In the genomic region with DNA sequence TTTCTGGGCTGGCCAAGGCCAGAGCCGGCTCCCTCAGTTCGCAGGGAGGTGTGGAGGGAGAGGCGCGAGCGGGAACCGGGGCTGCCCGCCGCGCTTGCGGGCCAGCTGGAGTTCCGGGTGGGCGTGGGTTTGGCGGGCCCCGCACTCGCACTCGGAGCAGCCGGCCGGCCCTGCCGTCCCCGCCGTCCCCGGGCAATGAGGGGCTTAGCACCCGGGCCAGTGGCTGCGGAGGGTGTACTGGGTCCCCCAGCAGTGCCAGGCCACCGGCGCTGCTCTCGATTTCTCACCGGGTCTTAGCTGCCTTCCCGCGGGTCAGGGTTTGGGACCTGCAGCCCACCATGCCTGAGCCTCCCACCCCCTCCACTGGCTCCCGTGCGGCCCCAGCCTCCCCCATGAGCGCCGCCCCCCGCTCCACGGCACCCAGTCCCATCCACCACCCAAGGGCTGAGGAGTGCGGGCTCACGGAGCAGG, we compare ENCODE assay signal across 8 cellular contexts. TPM values are rescaled to one million over a fixed set of nuclear protein-coding genes. Genes with fewer than 3 reads are reported as not detected.
A peak's percentile ranks its signal among the peaks of the same experiment; 100 is the strongest.
DNase-seq lines count a peak whose midpoint lies in the region; ATAC-seq, FAIRE-seq and TF ChIP-seq lines count a peak whose summit lies in the region.
"Not testable (repeated sequence)": the region's sequence is repeated elsewhere in the genome, so short reads cannot be mapped to it uniquely, and the experiment has no call there.

No MANE protein-coding gene starts in this region.

- peak overlapping the region; percentile 100 for H3K27ac Mint-ChIP-seq in activated T-cell treated with anti-CD3 and anti-CD28 coated beads, Interleukin-2, amount 50 U/mL, for 24 hours

- CTCF ChIA-PET in K562 (lab: Yijun Ruan, JAX; ENCODE audit: low intra/inter-chr PET ratio), result not testable (repeated sequence)

- H3K36me3 ChIP-seq in H7 (replicated peaks; ENCODE audit: control insufficient read depth, insufficient read depth, low read length), result peaks cover 15% of the 10 kb centered on the region
- peaks cover 44% of the 10 kb centered on the region for H3K36me3 ChIP-seq in RWPE2 (ENCODE audit: low read depth)
- H3K36me3 ChIP-seq in K562 (ENCODE audit: control insufficient read depth, insufficient read depth, low read length), result peaks cover 59% of the 10 kb centered on the region
- H3K36me3 ChIP-seq in psoas muscle (ENCODE audit: insufficient read depth in 1 of 2, low read depth in 1 of 2), result peaks cover 10 to 49% of the 10 kb centered on the region in 2 donors
- H3K36me3 ChIP-seq in thoracic aorta, result peaks cover 25% of the 10 kb centered on the region

- not testable (repeated sequence) for H3K4me3 Mint-ChIP-seq in activated T-cell treated with anti-CD3 and anti-CD28 coated beads, Interleukin-2, amount 50 U/mL, for 24 hours

- ATAC-seq in RWPE2 (ENCODE audit: low read depth); K562; Right ventricle myocardium inferior; psoas muscle; thoracic aorta (ENCODE audit: insufficient number of reproducible peaks, low FRiP score, low read depth): not testable (repeated sequence)

- POLR2A ChIA-PET in K562 (lab: Yijun Ruan, JAX), result interaction anchor here (0.6 to 6.0 kb wide), 6 partner anchors 8 to 458 kb away, joined by 3 to 105 read pairs (median 5); a partner anchor contains a TSS

- TF ChIP-seq POLR2A in K562 (conservative IDR thresholded peaks at IDR 0.05), result not testable (repeated sequence)

- peaks cover 32% of the 10 kb centered on the region for H3K4me1 Mint-ChIP-seq in activated T-cell treated with anti-CD3 and anti-CD28 coated beads, Interleukin-2, amount 50 U/mL, for 24 hours (ENCODE audit: low read depth)

- H3K9me3 ChIP-seq in RWPE2 (ENCODE audit: severe bottlenecking); K562 (replicated peaks; ENCODE audit: control insufficient read depth, insufficient read depth, low read depth, low read length); psoas muscle; thoracic aorta: not testable (repeated sequence)

- H3K79me2 ChIP-seq in K562 (ENCODE audit: control insufficient read depth, insufficient read depth, low read length), result peaks cover 42% of the 10 kb centered on the region

- TF ChIP-seq EP300 in K562 (IDR thresholded peaks at IDR 0.05; ENCODE audit: low read length), result not testable (repeated sequence)

- H3K4me3 ChIP-seq in H7 (ENCODE audit: insufficient read depth, low read depth, low read length); RWPE2 (ENCODE audit: severe bottlenecking); K562; psoas muscle; thoracic aorta: not testable (repeated sequence)

- in situ Hi-C loops in K562 (cut with MboI), result not testable (repeated sequence)

- H3K4me1 ChIP-seq in RWPE2 (ENCODE audit: insufficient read depth, poor library complexity, severe bottlenecking), result not testable (repeated sequence)
- H3K4me1 ChIP-seq in K562 (replicated peaks in 1 of 2; ENCODE audit: control insufficient read depth in 2 of 2, insufficient read depth in 2 of 2, low read length in 2 of 2), result peaks cover 36 to 55% of the 10 kb centered on the region in 2 experiments
- H3K4me1 ChIP-seq in psoas muscle, result peaks cover 28% of the 10 kb centered on the region
- H3K4me1 ChIP-seq in thoracic aorta (ENCODE audit: control insufficient read depth in 1 of 2, low read depth in 2 of 2), result peaks cover 16 to 33% of the 10 kb centered on the region in 2 donors

- H3K9me3 Mint-ChIP-seq in activated T-cell treated with anti-CD3 and anti-CD28 coated beads, Interleukin-2, amount 50 U/mL, for 24 hours, result not testable (repeated sequence)

- H3K27me3 Mint-ChIP-seq in activated T-cell treated with anti-CD3 and anti-CD28 coated beads, Interleukin-2, amount 50 U/mL, for 24 hours, result not testable (repeated sequence)

- not testable (repeated sequence) for H2AFZ ChIP-seq in K562 (ENCODE audit: low read depth, low read length)

- 98% methylated on average over 7 of the region's 38 CpGs for WGBS in K562 (ENCODE audit: insufficient coverage, low coverage, missing lambda C conversion rate)
- WGBS in psoas muscle, 3 donors, result 74 to 79% (median 78%) methylated on average over 26 to 38 of the region's 38 CpGs

- not testable (repeated sequence) for H3K9ac ChIP-seq in K562 (ENCODE audit: insufficient read depth in 1 of 2, low read depth in 2 of 2, low read length in 2 of 2)

- intact Hi-C loops in K562 (cut with micrococcal nuclease); Right ventricle myocardium inferior (cut with DNase I); psoas muscle (cut with DNase I): not testable (repeated sequence)

- not testable (repeated sequence) for H4K20me1 ChIP-seq in K562 (replicated peaks; ENCODE audit: control insufficient read depth, insufficient read depth, low read length)

- not testable (repeated sequence) for H3K27me3 ChIP-seq in H7 (ENCODE audit: control insufficient read depth, insufficient read depth, low read length); RWPE2 (ENCODE audit: insufficient read depth, poor library complexity, severe bottlenecking); K562 (ENCODE audit: control insufficient read depth in 2 of 2, insufficient read depth in 2 of 2, low read length in 2 of 2); psoas muscle (ENCODE audit: insufficient read depth in 3 of 3, low read length in 2 of 3); thoracic aorta (replicated peaks; ENCODE audit: insufficient read depth)

- not testable (repeated sequence) for H3K9me1 ChIP-seq in K562 (ENCODE audit: control insufficient read depth, insufficient read depth, low read length)

- H3K27ac ChIP-seq in 22Rv1 (peak overlapping the region; percentile 85), RWPE2 (ENCODE audit: poor library complexity, severe bottlenecking) (peak overlapping the region; percentile 83), K562 (ENCODE audit: extremely low read depth, low read depth, low read length) (peak overlapping the region; percentile 46; the same call in 1 of the 3 replicates), thoracic aorta (peak overlapping the region; percentile 68 to 80)
- not testable (repeated sequence) for H3K27ac ChIP-seq in psoas muscle

- H3K4me2 ChIP-seq in K562 (ENCODE audit: insufficient read depth, low read length), result not testable (repeated sequence)

- not testable (repeated sequence) for FAIRE-seq in K562 (lab: Jason Lieb, UNC)

- peaks cover 57% of the 10 kb centered on the region for H3K36me3 Mint-ChIP-seq in activated T-cell treated with anti-CD3 and anti-CD28 coated beads, Interleukin-2, amount 50 U/mL, for 24 hours (ENCODE audit: low read depth)

- TF ChIP-seq RAD21 in K562 (CRISPR knock-in tag; conservative IDR thresholded peaks at IDR 0.05 in 1 of 2, IDR thresholded peaks at IDR 0.05 in 1 of 2), result not testable (repeated sequence)

- BruUV-seq in K562 (replicated peaks; lab: Mats Ljungman, UMichigan), result not testable (repeated sequence)

- not testable (repeated sequence) for TF ChIP-seq CTCF in 22Rv1 (IDR thresholded peaks at IDR 0.05); RWPE2 (IDR thresholded peaks at IDR 0.05; ENCODE audit: poor library complexity, severe bottlenecking); K562 (IDR thresholded peaks at IDR 0.05 in 2 of 3, conservative IDR thresholded peaks at IDR 0.05 in 1 of 3; ENCODE audit: insufficient read depth in 2 of 3, low read depth in 1 of 3, low read length in 3 of 3); psoas muscle (IDR thresholded peaks at IDR 0.05); thoracic aorta (IDR thresholded peaks at IDR 0.05)

- DNase-seq in H7 (peak; percentile 48), Right ventricle myocardium inferior (ENCODE audit: missing footprints) (peak; percentile 64), psoas muscle (peak; percentile 19 to 50)
- DNase-seq in RWPE2 (ENCODE audit: low spot score); activated T-cell treated with anti-CD3 and anti-CD28 coated beads, Interleukin-2, amount 50 U/mL, for 24 hours; K562 (ENCODE audit: extremely low read depth in 1 of 4, low spot score in 3 of 4); thoracic aorta (ENCODE audit: low spot score): not testable (repeated sequence)

RNA-seq across cellular contexts. Expression of a gene that starts 5.2 kb away (rescaled TPM):
- total RNA-seq in H7 (2014; rRNA removed; shearing (Covaris generic)), result 1,001 and 1,107 TPM in 2 replicates
- 184 and 350 TPM in 2 replicates for total RNA-seq in K562 (2011; cell fraction: chromatin; rRNA removed; ENCODE audit: low replicate concordance)
- total RNA-seq in K562 (2011; cell fraction: nucleolus; rRNA removed), result 475 and 490 TPM in 2 replicates
- total RNA-seq in K562 (2011; cell fraction: nucleoplasm; rRNA removed), result 538 and 894 TPM in 2 replicates
- 1,104 and 1,143 TPM in 2 replicates for total RNA-seq in K562 (2014; rRNA removed)
- total RNA-seq in K562 (2014; rRNA removed; fragmentation: Illumina TruSeq; extraction: Trizol), result 811 and 895 TPM in 2 replicates
- total RNA-seq in K562 (2015; rRNA removed; fragmentation: Illumina TruSeq; extraction: Trizol), result 1,065 and 1,147 TPM in 2 replicates
- total RNA-seq in K562 (2021), result 917 and 1,045 TPM in 2 replicates
- polyA plus RNA-seq in K562 (2011; rRNA removed), result 1,156 and 1,373 TPM in 2 replicates
- polyA plus RNA-seq in K562 (2011; cell fraction: cytosol; rRNA removed), result 2,082 and 2,495 TPM in 2 replicates
- polyA plus RNA-seq in K562 (2011; cell fraction: nucleus; rRNA removed), result 709 and 859 TPM in 2 replicates
- 1,411 and 1,997 TPM in 2 replicates for polyA plus RNA-seq in K562 (2012)
- 1,281 and 1,602 TPM in 2 replicates for polyA plus RNA-seq in K562 (2014; fragmentation: Illumina TruSeq; extraction: Trizol)
- 100 to 1,000 TPM; 568 to 871 TPM for polyA plus RNA-seq in K562 (2014; fragmentation: Nextera tagmentation; extraction: Ambion mirVana)
- 1,326 and 1,475 TPM in 2 replicates for polyA plus RNA-seq in K562 (2014; rRNA removed)
- polyA minus RNA-seq in K562 (2011; rRNA and poly(A)+ RNA removed), result 954 and 1,034 TPM in 2 replicates
- 628 and 690 TPM in 2 replicates for polyA minus RNA-seq in K562 (2011; cell fraction: cytosol; rRNA and poly(A)+ RNA removed)
- 177 and 303 TPM in 2 replicates for polyA minus RNA-seq in K562 (2011; cell fraction: nucleus; rRNA and poly(A)+ RNA removed)
- total RNA-seq in Right ventricle myocardium inferior, result 677 TPM
- 1,000 to 10,000 TPM; 1,113 to 1,294 (median 1,226) TPM for total RNA-seq in psoas muscle
- polyA plus RNA-seq in psoas muscle, result 1,000 to 10,000 TPM; 2,395 to 2,767 (median 2,598) TPM
- total RNA-seq in thoracic aorta, result 100 to 1,000 TPM; 642 to 718 TPM

RNA-seq across cellular contexts. Expression of a gene that starts 7.2 kb away (rescaled TPM):
- total RNA-seq in H7 (2014; rRNA removed; shearing (Covaris generic)), result 97.7 and 101 TPM in 2 replicates
- 84.3 and 247 TPM in 2 replicates for total RNA-seq in K562 (2011; cell fraction: chromatin; rRNA removed; ENCODE audit: low replicate concordance)
- total RNA-seq in K562 (2011; cell fraction: nucleolus; rRNA removed), result 195 and 196 TPM in 2 replicates
- 130 and 134 TPM in 2 replicates for total RNA-seq in K562 (2011; cell fraction: nucleoplasm; rRNA removed)
- 118 and 179 TPM in 2 replicates for total RNA-seq in K562 (2014; rRNA removed)
- total RNA-seq in K562 (2014; rRNA removed; fragmentation: Illumina TruSeq; extraction: Trizol), result 44.6 and 70.7 TPM in 2 replicates
- 93.2 and 96.9 TPM in 2 replicates for total RNA-seq in K562 (2015; rRNA removed; fragmentation: Illumina TruSeq; extraction: Trizol)
- total RNA-seq in K562 (2021), result 134 and 138 TPM in 2 replicates
- 104 and 144 TPM in 2 replicates for polyA plus RNA-seq in K562 (2011; rRNA removed)
- polyA plus RNA-seq in K562 (2011; cell fraction: cytosol; rRNA removed), result 184 and 389 TPM in 2 replicates
- polyA plus RNA-seq in K562 (2011; cell fraction: nucleus; rRNA removed), result 211 and 337 TPM in 2 replicates
- 145 and 205 TPM in 2 replicates for polyA plus RNA-seq in K562 (2012)
- polyA plus RNA-seq in K562 (2014; fragmentation: Illumina TruSeq; extraction: Trizol), result 123 and 129 TPM in 2 replicates
- 100 to 1,000 TPM; 179 to 195 TPM for polyA plus RNA-seq in K562 (2014; fragmentation: Nextera tagmentation; extraction: Ambion mirVana)
- 128 and 136 TPM in 2 replicates for polyA plus RNA-seq in K562 (2014; rRNA removed)
- 63.4 and 90.9 TPM in 2 replicates for polyA minus RNA-seq in K562 (2011; rRNA and poly(A)+ RNA removed)
- 94.5 and 118 TPM in 2 replicates for polyA minus RNA-seq in K562 (2011; cell fraction: cytosol; rRNA and poly(A)+ RNA removed)
- 79.1 and 86.7 TPM in 2 replicates for polyA minus RNA-seq in K562 (2011; cell fraction: nucleus; rRNA and poly(A)+ RNA removed)
- 32.3 TPM for total RNA-seq in Right ventricle myocardium inferior
- 10 to 100 TPM; 29.4 to 56.5 (median 38.5) TPM for total RNA-seq in psoas muscle
- polyA plus RNA-seq in psoas muscle, result 10 to 100 TPM; 19.9 to 59.3 (median 25.8) TPM
- total RNA-seq in thoracic aorta, result 10 to 100 TPM in 1 of 2 donors, 1 to 10 TPM in 1; 6.1 to 12.3 TPM

RNA-seq across cellular contexts. Expression of a gene that starts 15.7 kb away (rescaled TPM):
- 7.5 and 7.7 TPM in 2 replicates for total RNA-seq in H7 (2014; rRNA removed; shearing (Covaris generic))
- total RNA-seq in K562 (2011; cell fraction: chromatin; rRNA removed; ENCODE audit: low replicate concordance), result 1.7 and 7.0 TPM in 2 replicates
- 12.5 and 13.2 TPM in 2 replicates for total RNA-seq in K562 (2011; cell fraction: nucleolus; rRNA removed)
- 9.3 and 10.3 TPM in 2 replicates for total RNA-seq in K562 (2011; cell fraction: nucleoplasm; rRNA removed)
- total RNA-seq in K562 (2014; rRNA removed) (8.4 and 12.2 TPM in 2 replicates), K562 (2014; rRNA removed; fragmentation: Illumina TruSeq; extraction: Trizol) (1.7 and 3.3 TPM in 2 replicates), K562 (2015; rRNA removed; fragmentation: Illumina TruSeq; extraction: Trizol) (7.7 and 8.3 TPM in 2 replicates), K562 (2021) (9.4 and 10.6 TPM in 2 replicates), Right ventricle myocardium inferior (31.5 TPM), psoas muscle (10 to 100 TPM; 11.2 to 22.9 (median 15.4) TPM), thoracic aorta (10 to 100 TPM in 1 of 2 donors, 1 to 10 TPM in 1; 9.7 to 24.0 TPM)
- polyA plus RNA-seq in K562 (2011; rRNA removed) (6.6 and 10.5 TPM in 2 replicates), K562 (2014; fragmentation: Illumina TruSeq; extraction: Trizol) (7.1 and 8.4 TPM in 2 replicates), K562 (2014; fragmentation: Nextera tagmentation; extraction: Ambion mirVana) (1 to 10 TPM in 1 of 2 experiments, under 1 TPM in 1; 0.90 to 2.0 TPM), K562 (2014; rRNA removed) (9.6 and 14.0 TPM in 2 replicates), psoas muscle (10 to 100 TPM; 26.4 to 40.6 (median 29.1) TPM)
- polyA plus RNA-seq in K562 (2011; cell fraction: cytosol; rRNA removed), result 20.3 and 55.0 TPM in 2 replicates
- polyA plus RNA-seq in K562 (2011; cell fraction: nucleus; rRNA removed), result 5.8 and 7.5 TPM in 2 replicates
- polyA plus RNA-seq in K562 (2012), result 10.5 and 14.1 TPM in 2 replicates
- polyA minus RNA-seq in K562 (2011; rRNA and poly(A)+ RNA removed), result 1.6 and 5.7 TPM in 2 replicates
- 4.3 and 7.0 TPM in 2 replicates for polyA minus RNA-seq in K562 (2011; cell fraction: cytosol; rRNA and poly(A)+ RNA removed)
- polyA minus RNA-seq in K562 (2011; cell fraction: nucleus; rRNA and poly(A)+ RNA removed), result 0.54 and 0.78 TPM in 2 replicates

RNA-seq across cellular contexts. Expression of a gene that starts 16.7 kb away (rescaled TPM):
- total RNA-seq in H7 (2014; rRNA removed; shearing (Covaris generic)), result 20.8 and 24.3 TPM in 2 replicates
- 33.5 and 88.4 TPM in 2 replicates for total RNA-seq in K562 (2011; cell fraction: chromatin; rRNA removed; ENCODE audit: low replicate concordance)
- 69.5 and 79.0 TPM in 2 replicates for total RNA-seq in K562 (2011; cell fraction: nucleolus; rRNA removed)
- total RNA-seq in K562 (2011; cell fraction: nucleoplasm; rRNA removed), result 83.9 and 125 TPM in 2 replicates
- total RNA-seq in K562 (2014; rRNA removed) (46.5 and 78.4 TPM in 2 replicates), K562 (2014; rRNA removed; fragmentation: Illumina TruSeq; extraction: Trizol) (27.4 and 28.3 TPM in 2 replicates), K562 (2015; rRNA removed; fragmentation: Illumina TruSeq; extraction: Trizol) (33.7 and 34.0 TPM in 2 replicates), K562 (2021) (65.2 and 68.0 TPM in 2 replicates), Right ventricle myocardium inferior (13.8 TPM), psoas muscle (10 to 100 TPM in 3 of 4 donors, 1 to 10 TPM in 1; 9.5 to 15.9 (median 15.5) TPM), thoracic aorta (10 to 100 TPM; 28.6 to 55.2 TPM)
- polyA plus RNA-seq in K562 (2011; rRNA removed) (107 and 114 TPM in 2 replicates), K562 (2014; fragmentation: Illumina TruSeq; extraction: Trizol) (72.2 and 86.5 TPM in 2 replicates), K562 (2014; fragmentation: Nextera tagmentation; extraction: Ambion mirVana) (10 to 100 TPM; 10.6 to 11.7 TPM), K562 (2014; rRNA removed) (80.5 and 87.3 TPM in 2 replicates), psoas muscle (10 to 100 TPM; 11.7 to 24.8 (median 12.3) TPM)
- polyA plus RNA-seq in K562 (2011; cell fraction: cytosol; rRNA removed), result 153 and 233 TPM in 2 replicates
- 82.3 and 118 TPM in 2 replicates for polyA plus RNA-seq in K562 (2011; cell fraction: nucleus; rRNA removed)
- polyA plus RNA-seq in K562 (2012), result 58.2 and 103 TPM in 2 replicates
- polyA minus RNA-seq in K562 (2011; rRNA and poly(A)+ RNA removed), result 50.4 and 76.8 TPM in 2 replicates
- 38.9 and 39.4 TPM in 2 replicates for polyA minus RNA-seq in K562 (2011; cell fraction: cytosol; rRNA and poly(A)+ RNA removed)
- 26.3 and 30.1 TPM in 2 replicates for polyA minus RNA-seq in K562 (2011; cell fraction: nucleus; rRNA and poly(A)+ RNA removed)

RNA-seq across cellular contexts. Expression of a gene that starts 23.3 kb away (rescaled TPM):
- total RNA-seq in H7 (2014; rRNA removed; shearing (Covaris generic)), result 29.4 and 48.1 TPM in 2 replicates
- total RNA-seq in K562 (2011; cell fraction: chromatin; rRNA removed; ENCODE audit: low replicate concordance), result 3.7 and 14.0 TPM in 2 replicates
- 5.8 and 7.8 TPM in 2 replicates for total RNA-seq in K562 (2011; cell fraction: nucleolus; rRNA removed)
- total RNA-seq in K562 (2011; cell fraction: nucleoplasm; rRNA removed), result 4.6 and 5.4 TPM in 2 replicates
- total RNA-seq in K562 (2014; rRNA removed) (4.6 and 4.9 TPM in 2 replicates), K562 (2014; rRNA removed; fragmentation: Illumina TruSeq; extraction: Trizol) (0.73 and 0.93 TPM in 2 replicates), K562 (2015; rRNA removed; fragmentation: Illumina TruSeq; extraction: Trizol) (1.6 and 2.1 TPM in 2 replicates), K562 (2021) (4.7 and 5.7 TPM in 2 replicates), Right ventricle myocardium inferior (79.8 TPM), psoas muscle (100 to 1,000 TPM; 117 to 161 (median 126) TPM), thoracic aorta (100 to 1,000 TPM; 127 to 144 TPM)
- polyA plus RNA-seq in K562 (2011; rRNA removed) (3.1 and 5.5 TPM in 2 replicates), K562 (2014; fragmentation: Illumina TruSeq; extraction: Trizol) (2.6 and 4.7 TPM in 2 replicates), K562 (2014; fragmentation: Nextera tagmentation; extraction: Ambion mirVana) (under 1 TPM; 0.06 to 0.07 TPM), K562 (2014; rRNA removed) (5.8 and 6.4 TPM in 2 replicates), psoas muscle (100 to 1,000 TPM in 1 of 3 donors, 10 to 100 TPM in 2; 36.0 to 133 (median 60.7) TPM)
- 4.5 and 7.3 TPM in 2 replicates for polyA plus RNA-seq in K562 (2011; cell fraction: cytosol; rRNA removed)
- 15.9 and 21.8 TPM in 2 replicates for polyA plus RNA-seq in K562 (2011; cell fraction: nucleus; rRNA removed)
- 3.7 and 10.9 TPM in 2 replicates for polyA plus RNA-seq in K562 (2012)
- polyA minus RNA-seq in K562 (2011; rRNA and poly(A)+ RNA removed), result 1.3 and 1.9 TPM in 2 replicates
- 1.4 and 1.6 TPM in 2 replicates for polyA minus RNA-seq in K562 (2011; cell fraction: cytosol; rRNA and poly(A)+ RNA removed)
- 1.9 and 3.9 TPM in 2 replicates for polyA minus RNA-seq in K562 (2011; cell fraction: nucleus; rRNA and poly(A)+ RNA removed)
